In the genomic region with DNA sequence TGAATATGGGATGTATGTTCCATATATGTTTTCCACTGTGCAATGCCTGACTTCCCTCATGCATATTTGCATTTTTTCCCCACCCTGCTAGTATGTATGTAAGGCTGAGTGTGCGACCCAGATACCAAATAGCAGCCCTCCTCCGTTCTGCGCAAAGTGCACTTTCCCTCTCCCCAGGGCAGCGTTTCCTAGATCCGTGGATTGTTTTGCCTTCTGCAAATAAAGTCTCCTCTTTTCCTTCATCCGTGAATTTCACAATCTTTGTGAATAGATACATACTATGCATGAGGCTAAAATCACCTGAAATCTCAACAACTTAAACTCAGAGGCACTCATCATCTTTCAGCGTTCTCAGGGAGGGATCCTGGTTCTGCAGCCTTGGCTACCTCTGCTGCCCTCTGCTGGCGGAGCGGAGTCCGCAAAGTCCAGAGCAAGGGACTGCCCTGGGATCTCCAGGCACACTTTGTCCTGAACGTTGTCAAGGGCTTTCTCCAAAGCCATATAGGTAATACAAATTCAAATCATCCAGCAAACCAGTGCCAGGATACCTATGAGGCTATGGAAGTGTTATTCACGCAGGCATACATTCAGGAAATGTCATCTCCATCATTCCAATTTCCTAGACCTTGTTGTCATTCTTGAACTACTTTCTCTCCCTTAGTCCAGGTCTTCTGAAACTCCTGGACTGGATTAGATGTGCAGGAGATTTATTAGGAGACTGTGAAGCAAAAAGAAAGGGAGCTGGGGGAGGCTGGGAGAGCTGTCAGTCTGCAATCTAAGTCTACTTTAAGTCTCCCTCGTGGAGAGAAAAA, we compare ENCODE assay signal across 8 cellular contexts. TPM values are rescaled to one million over a fixed set of nuclear protein-coding genes. Genes with fewer than 3 reads are reported as not detected.
DNase-seq lines count a peak whose midpoint lies in the region; TF ChIP-seq lines count a peak whose summit lies in the region.

No MANE protein-coding gene starts in this region.

- H3K27me3 ChIP-seq in WERI-Rb-1 (ENCODE audit: insufficient read depth, low read depth, severe bottlenecking) (peaks cover 67% of the 10 kb centered on the region), mammary epithelial cell (ENCODE audit: insufficient read depth, low read length) (no peaks in the 10 kb centered on the region)

- H3K36me3 ChIP-seq in WERI-Rb-1 (no peaks in the 10 kb centered on the region), mammary epithelial cell (ENCODE audit: insufficient read depth, low read length) (no peaks in the 10 kb centered on the region)

- peak; percentile 4 to 17 for DNase-seq in NCI-H524 (lab: John Stamatoyannopoulos, UW)
- DNase-seq in NCI-H524 treated with DMSO at 0.1 percent for 48 hours (lab: John Stamatoyannopoulos, UW): no peak
- peak; percentile 24 for DNase-seq in HFF-Myc (ENCODE audit: extremely low read depth, low read depth)
- DNase-seq in NCI-H1092 (lab: John Stamatoyannopoulos, UW): peak; percentile 28
- DNase-seq in WERI-Rb-1: peak; percentile 67
- peak; percentile 44 for DNase-seq in mammary epithelial cell
- peak; percentile 48 for DNase-seq in kidney glomerular epithelial cell (lab: John Stamatoyannopoulos, UW)
- DNase-seq in stimulated activated CD4-positive, alpha-beta T cell treated with anti-CD3 and anti-CD28 coated beads, Interleukin-2, amount 100 ng/mL, for 24 hours: peak; percentile 86

- dilution Hi-C loops in mammary epithelial cell (cut with HindIII; ENCODE audit: low sequenced_read_pairs): no loop called here

- H3K4me2 ChIP-seq in mammary epithelial cell (ENCODE audit: insufficient read depth, low read depth, low read length): no peak overlapping the region

- H3K4me1 ChIP-seq in mammary epithelial cell (ENCODE audit: insufficient read depth, low read length): peaks cover 5% of the 10 kb centered on the region

- peak; percentile 98 for TF ChIP-seq CTCF in HFF-Myc (IDR thresholded peaks at IDR 0.05; ENCODE audit: low read depth, low read length, missing control alignments)
- peak; percentile 93 for TF ChIP-seq CTCF in WERI-Rb-1 (IDR thresholded peaks at IDR 0.05; ENCODE audit: low read depth, low read length)
- TF ChIP-seq CTCF in mammary epithelial cell (conservative IDR thresholded peaks at IDR 0.05 in 1 of 2, IDR thresholded peaks at IDR 0.05 in 1 of 2; ENCODE audit: extremely low read depth in 1 of 2, insufficient read depth in 1 of 2, low read depth in 1 of 2, low read length in 2 of 2): peak; percentile 97 to 99

- 42% methylated on average over 12 of the region's 13 CpGs for WGBS in mammary epithelial cell (ENCODE audit: low coverage, missing lambda C conversion rate)

- H3K4me3 ChIP-seq in HFF-Myc (replicated peaks; ENCODE audit: low read depth, low read length) (no peak overlapping the region), WERI-Rb-1 (ENCODE audit: low read depth, low read length) (no peak overlapping the region), mammary epithelial cell (replicated peaks in 1 of 3; ENCODE audit: insufficient read depth in 1 of 3, low read depth in 2 of 3, low read length in 3 of 3) (no peak overlapping the region)

- no TSS peak for BruUV-seq in mammary epithelial cell (replicated peaks; lab: Mats Ljungman, UMichigan)

- peak overlapping the region; percentile 70 for H2AFZ ChIP-seq in mammary epithelial cell (ENCODE audit: low read depth, low read length)

- H3K9me3 ChIP-seq in WERI-Rb-1 (ENCODE audit: severe bottlenecking) (no peaks in the 10 kb centered on the region), mammary epithelial cell (replicated peaks; ENCODE audit: insufficient read depth, low read length) (no peaks in the 10 kb centered on the region)

- CTCF ChIA-PET in mammary epithelial cell (lab: Charles Lee; ENCODE audit: low non-redundant PET): no interaction called here

- no peak overlapping the region for H3K9ac ChIP-seq in mammary epithelial cell (ENCODE audit: insufficient read depth, low read length)

- H3K79me2 ChIP-seq in mammary epithelial cell (ENCODE audit: insufficient read depth, low read length): no peaks in the 10 kb centered on the region

- in situ Hi-C loops in mammary epithelial cell (cut with MboI; ENCODE audit: low sequenced_read_pairs in 2 of 2): loop anchor here (10.0 to 25.0 kb wide), 2 partner anchors 109 to 237 kb away; no protein-coding TSS in a partner anchor

- no peaks in the 10 kb centered on the region for H4K20me1 ChIP-seq in mammary epithelial cell (ENCODE audit: insufficient read depth, low read length)

- no peak overlapping the region for H3K27ac ChIP-seq in WERI-Rb-1
- H3K27ac ChIP-seq in mammary epithelial cell (ENCODE audit: insufficient read depth, low read depth, low read length): no peak overlapping the region

- intact Hi-C loops in mammary epithelial cell (cut with micrococcal nuclease): loop anchor here (1.0 kb wide), 4 partner anchors 21 to 225 kb away; no protein-coding TSS in a partner anchor

RNA-seq across cellular contexts. Expression of gene CNTF, which starts 53.1 kb away (rescaled TPM):
- total RNA-seq in mammary epithelial cell: 1 to 10 TPM; 2.2 to 3.0 TPM
- polyA plus RNA-seq in mammary epithelial cell: 0.46 TPM
- not detected for polyA minus RNA-seq in mammary epithelial cell

RNA-seq across cellular contexts. Expression of gene GLYAT, which starts 56.2 kb away (rescaled TPM):
- total RNA-seq in mammary epithelial cell: not detected
- polyA plus RNA-seq in mammary epithelial cell: not detected
- polyA minus RNA-seq in mammary epithelial cell: not detected
